ENCODE assay signal across 1 cellular context in the genomic region with DNA sequence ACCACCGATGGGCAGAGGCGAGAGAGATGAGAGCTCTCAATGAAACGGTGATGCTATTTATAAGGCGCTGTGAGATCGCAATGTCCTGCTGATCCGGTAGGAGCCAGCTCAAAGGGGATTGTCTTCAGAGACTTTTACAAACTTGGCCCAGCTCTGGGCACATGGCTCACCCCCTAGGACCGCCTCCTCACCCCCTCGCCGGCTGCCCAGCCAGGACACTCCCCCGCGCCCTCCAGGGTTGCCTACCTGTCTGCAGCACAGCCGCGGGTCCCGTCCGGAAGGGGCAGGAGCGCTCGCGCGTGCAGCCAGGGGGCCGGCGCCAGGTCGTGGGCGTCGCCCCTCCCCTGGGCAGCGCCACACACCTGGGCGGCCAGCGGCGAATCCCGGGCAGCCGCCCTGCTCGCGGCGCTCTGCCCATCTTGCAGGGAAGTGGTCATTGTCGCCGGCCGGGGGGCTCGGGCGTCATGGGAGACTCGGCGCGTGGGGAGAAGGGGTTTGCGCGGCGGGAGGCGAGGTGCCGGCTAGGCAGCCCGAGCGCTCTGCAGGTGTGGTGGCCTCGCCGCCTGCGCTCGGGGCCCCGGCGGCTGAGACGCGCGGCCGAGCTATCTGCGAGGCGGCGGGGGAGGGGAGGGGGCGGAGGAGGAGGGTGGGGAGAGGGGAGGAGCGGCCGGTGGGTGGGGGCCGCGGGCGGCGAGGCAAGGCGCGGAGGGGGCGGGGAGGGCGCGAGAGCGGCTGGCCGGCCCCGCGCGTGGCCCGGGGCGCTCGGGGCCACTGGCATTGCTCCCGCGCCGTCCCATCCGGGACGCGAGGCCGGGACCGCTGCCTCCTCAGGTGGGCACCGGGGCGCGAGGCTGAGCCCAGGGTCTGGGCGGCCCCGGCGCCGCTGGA.
A peak's percentile ranks its signal among the peaks of the same experiment; 100 is the strongest.
TF ChIP-seq lines count a peak whose summit lies in the region.

TSS of gene GRB14 (minus strand) at position 610 of the 888 bp plus-strand sequence. CDS start at position 437, 173 bp downstream.

TF ChIP-seq in HepG2, 621 proteins besides CTCF, POLR2A, EP300 and RAD21 (continued from another document and continues in another):
- 0 out of 2 replicates have a peak, but pooled peaks have one; percentile 37 for TF ChIP-seq RNF2 (conservative IDR thresholded peaks at IDR 0.05; ENCODE audit: low read depth)
- no peak for TF ChIP-seq ARNTL (CRISPR knock-in tag; IDR thresholded peaks at IDR 0.05)
- TF ChIP-seq NR2F1 (CRISPR knock-in tag; IDR thresholded peaks at IDR 0.05), result no peak
- 0 out of 2 replicates have a peak, but pooled peaks have one; percentile 36 for TF ChIP-seq ZNF441 (CRISPR knock-in tag; IDR thresholded peaks at IDR 0.05; ENCODE audit: borderline replicate concordance)
- 0 out of 2 replicates have a peak, but pooled peaks have one; percentile 31 for TF ChIP-seq ELF3 (CRISPR knock-in tag; IDR thresholded peaks at IDR 0.05)
- 0 out of 2 replicates have a peak, but pooled peaks have one; percentile 36 for TF ChIP-seq ETV6 (CRISPR knock-in tag; conservative IDR thresholded peaks at IDR 0.05)
- TF ChIP-seq ZNF343 (CRISPR knock-in tag; IDR thresholded peaks at IDR 0.05), result no peak
- peak; percentile 47; the same call in 1 of the 2 replicates for TF ChIP-seq TBX2 (CRISPR knock-in tag; IDR thresholded peaks at IDR 0.05; ENCODE audit: borderline replicate concordance)
- TF ChIP-seq ZNF772 (CRISPR knock-in tag; IDR thresholded peaks at IDR 0.05), result peak; percentile 9; the same call in 1 of the 2 replicates
- TF ChIP-seq ZNF160 (CRISPR knock-in tag; IDR thresholded peaks at IDR 0.05), result no peak
- no peak for TF ChIP-seq RFX5 (IDR thresholded peaks at IDR 0.05; ENCODE audit: low read depth, low read length)
- peak in 1 of 2 experiments; percentile 42; a peak in 3 of 4 replicates for TF ChIP-seq KLF16 (CRISPR knock-in tag; IDR thresholded peaks at IDR 0.05)
- TF ChIP-seq DMAP1 (CRISPR knock-in tag; IDR thresholded peaks at IDR 0.05), result peak; percentile 14; the same call in 1 of the 2 replicates
- peak; percentile 42; the same call in 1 of the 2 replicates for TF ChIP-seq PHF21A (CRISPR knock-in tag; IDR thresholded peaks at IDR 0.05)
- TF ChIP-seq KLF9 (CRISPR knock-in tag; IDR thresholded peaks at IDR 0.05; ENCODE audit: low read depth), result no peak
- TF ChIP-seq ZNF44 (CRISPR knock-in tag; IDR thresholded peaks at IDR 0.05), result 0 out of 2 replicates have a peak, but pooled peaks have one; percentile 51
- no peak for TF ChIP-seq PCBP2 (optimal IDR thresholded peaks at IDR 0.05; ENCODE audit: low read depth, low read length, poor library complexity, severe bottlenecking)
- no peak for TF ChIP-seq ERF (CRISPR knock-in tag; IDR thresholded peaks at IDR 0.05)
- TF ChIP-seq ZNF740 (CRISPR knock-in tag; IDR thresholded peaks at IDR 0.05), result no peak
- TF ChIP-seq ZBTB40 (IDR thresholded peaks at IDR 0.05), result no peak
- TF ChIP-seq ZBTB40 (CRISPR knock-in tag; IDR thresholded peaks at IDR 0.05), result no peak
- TF ChIP-seq, protein P1, sequence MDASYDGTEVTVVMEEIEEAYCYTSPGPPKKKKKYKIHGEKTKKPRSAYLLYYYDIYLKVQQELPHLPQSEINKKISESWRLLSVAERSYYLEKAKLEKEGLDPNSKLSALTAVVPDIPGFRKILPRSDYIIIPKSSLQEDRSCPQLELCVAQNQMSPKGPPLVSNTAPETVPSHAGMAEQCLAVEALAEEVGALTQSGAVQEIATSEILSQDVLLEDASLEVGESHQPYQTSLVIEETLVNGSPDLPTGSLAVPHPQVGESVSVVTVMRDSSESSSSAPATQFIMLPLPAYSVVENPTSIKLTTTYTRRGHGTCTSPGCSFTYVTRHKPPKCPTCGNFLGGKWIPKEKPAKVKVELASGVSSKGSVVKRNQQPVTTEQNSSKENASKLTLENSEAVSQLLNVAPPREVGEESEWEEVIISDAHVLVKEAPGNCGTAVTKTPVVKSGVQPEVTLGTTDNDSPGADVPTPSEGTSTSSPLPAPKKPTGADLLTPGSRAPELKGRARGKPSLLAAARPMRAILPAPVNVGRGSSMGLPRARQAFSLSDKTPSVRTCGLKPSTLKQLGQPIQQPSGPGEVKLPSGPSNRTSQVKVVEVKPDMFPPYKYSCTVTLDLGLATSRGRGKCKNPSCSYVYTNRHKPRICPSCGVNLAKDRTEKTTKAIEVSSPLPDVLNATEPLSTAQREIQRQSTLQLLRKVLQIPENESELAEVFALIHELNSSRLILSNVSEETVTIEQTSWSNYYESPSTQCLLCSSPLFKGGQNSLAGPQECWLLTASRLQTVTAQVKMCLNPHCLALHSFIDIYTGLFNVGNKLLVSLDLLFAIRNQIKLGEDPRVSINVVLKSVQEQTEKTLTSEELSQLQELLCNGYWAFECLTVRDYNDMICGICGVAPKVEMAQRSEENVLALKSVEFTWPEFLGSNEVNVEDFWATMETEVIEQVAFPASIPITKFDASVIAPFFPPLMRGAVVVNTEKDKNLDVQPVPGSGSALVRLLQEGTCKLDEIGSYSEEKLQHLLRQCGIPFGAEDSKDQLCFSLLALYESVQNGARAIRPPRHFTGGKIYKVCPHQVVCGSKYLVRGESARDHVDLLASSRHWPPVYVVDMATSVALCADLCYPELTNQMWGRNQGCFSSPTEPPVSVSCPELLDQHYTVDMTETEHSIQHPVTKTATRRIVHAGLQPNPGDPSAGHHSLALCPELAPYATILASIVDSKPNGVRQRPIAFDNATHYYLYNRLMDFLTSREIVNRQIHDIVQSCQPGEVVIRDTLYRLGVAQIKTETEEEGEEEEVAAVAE (CRISPR knock-in tag; IDR thresholded peaks at IDR 0.05; ENCODE audit: borderline replicate concordance), result no peak
- TF ChIP-seq NR2F2 (IDR thresholded peaks at IDR 0.05; ENCODE audit: borderline replicate concordance, low read depth), result no peak
- TF ChIP-seq U2AF2 (IDR thresholded peaks at IDR 0.05; ENCODE audit: low read depth, low read length), result no peak
- TF ChIP-seq ARID3A (IDR thresholded peaks at IDR 0.05; ENCODE audit: low read depth, low read length), result no peak
- TF ChIP-seq ISL2 (CRISPR knock-in tag; IDR thresholded peaks at IDR 0.05), result no peak
- no peak for TF ChIP-seq NKX3-1 (CRISPR knock-in tag; IDR thresholded peaks at IDR 0.05)
- TF ChIP-seq PHF20 (CRISPR knock-in tag; IDR thresholded peaks at IDR 0.05), result peak; percentile 42; the same call in 1 of the 2 replicates
- TF ChIP-seq ZMYM4 (CRISPR knock-in tag; IDR thresholded peaks at IDR 0.05), result peak; percentile 74
- no peak for TF ChIP-seq HMG20B (CRISPR knock-in tag; conservative IDR thresholded peaks at IDR 0.05)
- TF ChIP-seq RARG (CRISPR knock-in tag; IDR thresholded peaks at IDR 0.05; ENCODE audit: low read depth), result no peak
- TF ChIP-seq PTBP1 (IDR thresholded peaks at IDR 0.05; ENCODE audit: low read depth, low read length, poor library complexity, severe bottlenecking), result no peak
- no peak for TF ChIP-seq ZNF17 (CRISPR knock-in tag; IDR thresholded peaks at IDR 0.05)
- no peak for TF ChIP-seq NCOR1 (IDR thresholded peaks at IDR 0.05; ENCODE audit: borderline replicate concordance, low read length)
- no peak for TF ChIP-seq CC2D1A (CRISPR knock-in tag; IDR thresholded peaks at IDR 0.05)
- TF ChIP-seq HNRNPK (IDR thresholded peaks at IDR 0.05; ENCODE audit: low read depth, low read length, poor library complexity, severe bottlenecking), result peak; percentile 91
- no peak for TF ChIP-seq ZNF251 (CRISPR knock-in tag; IDR thresholded peaks at IDR 0.05)
- TF ChIP-seq MAFK (conservative IDR thresholded peaks at IDR 0.05 in 1 of 2, IDR thresholded peaks at IDR 0.05 in 1 of 2; ENCODE audit: low read length in 2 of 2), result no peak
- no peak for TF ChIP-seq TBP (CRISPR knock-in tag; IDR thresholded peaks at IDR 0.05)
- no peak for TF ChIP-seq SSRP1 (CRISPR knock-in tag; IDR thresholded peaks at IDR 0.05)
- TF ChIP-seq, protein P2, sequence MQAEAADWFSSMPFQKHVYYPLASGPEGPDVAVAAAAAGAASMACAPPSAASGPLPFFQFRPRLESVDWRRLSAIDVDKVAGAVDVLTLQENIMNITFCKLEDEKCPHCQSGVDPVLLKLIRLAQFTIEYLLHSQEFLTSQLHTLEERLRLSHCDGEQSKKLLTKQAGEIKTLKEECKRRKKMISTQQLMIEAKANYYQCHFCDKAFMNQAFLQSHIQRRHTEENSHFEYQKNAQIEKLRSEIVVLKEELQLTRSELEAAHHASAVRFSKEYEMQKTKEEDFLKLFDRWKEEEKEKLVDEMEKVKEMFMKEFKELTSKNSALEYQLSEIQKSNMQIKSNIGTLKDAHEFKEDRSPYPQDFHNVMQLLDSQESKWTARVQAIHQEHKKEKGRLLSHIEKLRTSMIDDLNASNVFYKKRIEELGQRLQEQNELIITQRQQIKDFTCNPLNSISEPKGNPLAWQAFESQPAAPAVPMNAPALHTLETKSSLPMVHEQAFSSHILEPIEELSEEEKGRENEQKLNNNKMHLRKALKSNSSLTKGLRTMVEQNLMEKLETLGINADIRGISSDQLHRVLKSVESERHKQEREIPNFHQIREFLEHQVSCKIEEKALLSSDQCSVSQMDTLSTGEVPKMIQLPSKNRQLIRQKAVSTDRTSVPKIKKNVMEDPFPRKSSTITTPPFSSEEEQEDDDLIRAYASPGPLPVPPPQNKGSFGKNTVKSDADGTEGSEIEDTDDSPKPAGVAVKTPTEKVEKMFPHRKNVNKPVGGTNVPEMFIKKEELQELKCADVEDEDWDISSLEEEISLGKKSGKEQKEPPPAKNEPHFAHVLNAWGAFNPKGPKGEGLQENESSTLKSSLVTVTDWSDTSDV (CRISPR knock-in tag; IDR thresholded peaks at IDR 0.05), result 0 out of 2 replicates have a peak, but pooled peaks have one; percentile 43
- no peak for TF ChIP-seq SIX4 (CRISPR knock-in tag; IDR thresholded peaks at IDR 0.05)
- no peak for TF ChIP-seq HOXA9 (CRISPR knock-in tag; IDR thresholded peaks at IDR 0.05; ENCODE audit: borderline replicate concordance)
- no peak for TF ChIP-seq MTA3 (CRISPR knock-in tag; IDR thresholded peaks at IDR 0.05)
- TF ChIP-seq ETV5 (CRISPR knock-in tag; IDR thresholded peaks at IDR 0.05; ENCODE audit: borderline replicate concordance), result peak; percentile 56
- no peak for TF ChIP-seq ZNF629 (CRISPR knock-in tag; conservative IDR thresholded peaks at IDR 0.05)
